23 cellular contexts compared by ENCODE assay signal in genomic region chr18:67896471-67896870, GRCh38.
DNase-seq lines count a peak whose midpoint lies in the region; FAIRE-seq and TF ChIP-seq lines count a peak whose summit lies in the region.
"Had no signal": no experiment of that assay in that cellular context is flagged by ENCODE, and none has a peak within 500 bp of the region (broad histone marks: within the 10 kb centered on the region; RNA-seq: fewer than 3 reads in every experiment).

No MANE protein-coding gene starts in this region.

- H3K9ac ChIP-seq in neuronal stem cell (ENCODE audit: low read depth, low read length, poor library complexity): no peak overlapping the region

- no peak overlapping the region for H2BK12ac ChIP-seq in neuronal stem cell (ENCODE audit: low read length)

- H3K18ac ChIP-seq in neuronal stem cell (ENCODE audit: low read length): no peak overlapping the region

- no peak overlapping the region for H3K14ac ChIP-seq in neuronal stem cell (ENCODE audit: low read length)

- no peak overlapping the region for H3K4me3 ChIP-seq in neuronal stem cell (ENCODE audit: low read length in 2 of 2)
- H3K4me3 ChIP-seq: GM23338, K562 had no signal

- H4K8ac ChIP-seq in neuronal stem cell (ENCODE audit: low read depth, low read length): no peak overlapping the region

- H3K4me2 ChIP-seq in neuronal stem cell (ENCODE audit: insufficient read depth, low read length, poor library complexity, severe bottlenecking): no peak overlapping the region
- H3K4me2 ChIP-seq: GM23338 had no signal

- peaks cover 0 to 14% of the 10 kb centered on the region in 2 donors for H3K4me1 ChIP-seq in neuronal stem cell (ENCODE audit: control insufficient read depth in 2 of 2, insufficient read depth in 1 of 2, low read depth in 1 of 2, low read length in 2 of 2)
- H3K4me1 ChIP-seq: BE2C, Caco-2 had no signal

- no peak overlapping the region for H4K91ac ChIP-seq in neuronal stem cell (ENCODE audit: low read depth, low read length, poor library complexity)

- no peaks in the 10 kb centered on the region for H3K36me3 ChIP-seq in neuronal stem cell (replicated peaks in 1 of 2; ENCODE audit: control insufficient read depth in 2 of 2, insufficient read depth in 2 of 2, low read length in 2 of 2)
- H3K36me3 ChIP-seq: BE2C had no signal

- no peak overlapping the region for H3K27ac ChIP-seq in neuronal stem cell (replicated peaks; ENCODE audit: low read length)

- no peak overlapping the region for H2AK5ac ChIP-seq in neuronal stem cell (ENCODE audit: low read depth, low read length)

- H3K27me3 ChIP-seq in neuronal stem cell (ENCODE audit: control insufficient read depth in 3 of 3, insufficient read depth in 3 of 3, low read depth in 1 of 3, low read length in 3 of 3): no peaks in the 10 kb centered on the region
- H3K27me3 ChIP-seq: BE2C had no signal

- peak overlapping the region; percentile 7 for H2AFZ ChIP-seq in neuronal stem cell (ENCODE audit: low read length)
- H2AFZ ChIP-seq: GM23338 had no signal

- DNase-seq in DMS 273 treated with DMSO at 0.1 percent for 48 hours (lab: John Stamatoyannopoulos, UW) (peak; percentile 41), NCI-H1694 treated with DMSO at 0.1 percent for 48 hours (lab: John Stamatoyannopoulos, UW) (peak; percentile 50), cerebellum (ENCODE audit: low spot score) (peak; percentile 34), neuronal stem cell (ENCODE audit: low spot score) (no peak), T-helper 2 cell (no peak), AG08396 (ENCODE audit: low spot score) (no peak), GM12892 (ENCODE audit: insufficient read length) (no peak)
- DNase-seq in stimulated activated CD4-positive, alpha-beta T cell treated with anti-CD3 and anti-CD28 coated beads, Interleukin-4, amount 100 ng/mL, for 1 hour: no peak
- DNase-seq: BE2C; Caco-2; CD4-positive, CD25-positive, alpha-beta regulatory T cell; DMS53; DND-41; EL; HCEC 1CT; IMR-90 had no signal

- no peaks in the 10 kb centered on the region for H3K79me1 ChIP-seq in neuronal stem cell (ENCODE audit: low read depth, low read length)

- H3K4ac ChIP-seq in neuronal stem cell (ENCODE audit: low read length): no peak overlapping the region

- no peak for TF ChIP-seq POLR2A in GM12892 (IDR thresholded peaks at IDR 0.05; ENCODE audit: low read depth, low read length)

- no peak overlapping the region for H3K23ac ChIP-seq in neuronal stem cell (ENCODE audit: low read depth, low read length, poor library complexity)

- H2BK15ac ChIP-seq in neuronal stem cell (ENCODE audit: low read length): no peak overlapping the region

- no peak overlapping the region for H2BK5ac ChIP-seq in neuronal stem cell (ENCODE audit: low read length)

- FAIRE-seq in GM12892 (lab: Jason Lieb, UNC): no peak
- FAIRE-seq: G401.6, GM12891, GM18507, H54, HTR-8/SVneo, K562 had no signal

- no CpG with 5 or more reads among the region's 2 CpGs for WGBS in neuronal stem cell (ENCODE audit: extremely low coverage in 2 of 2, insufficient read length in 2 of 2, insufficient replicate concordance in 1 of 2), 2 donors

- no peak overlapping the region for H2BK120ac ChIP-seq in neuronal stem cell (ENCODE audit: low read depth, low read length)

- H3K9me3 ChIP-seq in neuronal stem cell (replicated peaks in 1 of 2; ENCODE audit: control insufficient read depth in 2 of 2, insufficient read depth in 1 of 2, low read depth in 1 of 2, low read length in 2 of 2): peaks cover 0 to 2% of the 10 kb centered on the region in 2 donors
- H3K9me3 ChIP-seq: BE2C, Caco-2 had no signal

Comparison
In these comparisons a context has a peak if more than half of its experiments do, and no peak if none do; other contexts are left out.
1. DNase-seq: peak in DMS 273 treated with DMSO at 0.1 percent for 48 hours (single experiment), NCI-H1694 treated with DMSO at 0.1 percent for 48 hours (single experiment) and cerebellum (single experiment); none in neuronal stem cell (single experiment), T-helper 2 cell (0 of 5), stimulated activated CD4-positive, alpha-beta T cell treated with anti-CD3 and anti-CD28 coated beads, Interleukin-4, amount 100 ng/mL, for 1 hour (single experiment), AG08396 (single experiment) and GM12892 (single experiment).